ENCODE assay signal across 11 cellular contexts in the genomic region with DNA sequence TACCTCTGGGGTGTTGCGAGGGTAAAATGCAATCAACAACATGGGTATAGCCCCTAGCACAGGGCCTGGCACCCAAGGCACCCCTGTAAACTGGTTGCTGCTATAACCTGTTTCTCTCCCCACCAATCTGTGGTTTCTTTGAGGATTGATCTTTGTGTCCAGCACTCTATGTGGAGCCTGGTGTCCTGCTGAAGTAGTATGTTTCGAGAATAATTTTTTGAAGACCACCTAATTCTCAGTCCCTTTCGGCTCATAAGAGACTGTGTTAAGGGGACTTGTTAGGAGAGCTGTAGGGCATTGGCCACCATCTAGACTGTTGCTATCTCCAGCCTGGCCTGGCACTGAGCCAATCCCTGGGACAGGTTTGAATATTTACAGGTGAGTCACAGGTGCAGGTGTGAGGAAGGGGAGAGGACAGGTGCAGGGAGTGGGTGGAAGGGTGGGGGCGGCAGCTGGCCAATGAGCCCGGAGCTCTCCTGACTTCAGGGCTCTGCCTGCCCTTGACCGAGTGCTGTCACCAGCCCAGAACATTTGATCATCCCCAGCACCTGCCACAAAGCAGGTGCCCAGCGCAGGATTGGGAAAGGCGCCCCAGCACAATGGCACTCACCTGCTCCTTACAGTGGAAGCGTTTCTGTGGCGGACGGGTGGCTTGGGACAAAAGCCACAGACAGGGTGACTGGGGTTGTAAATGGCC. TPM values are rescaled to one million over a fixed set of nuclear protein-coding genes. Genes with fewer than 3 reads are reported as not detected.
DNase-seq lines count a peak whose midpoint lies in the region; ATAC-seq and TF ChIP-seq lines count a peak whose summit lies in the region.
"Had no signal": no experiment of that assay in that cellular context is flagged by ENCODE, and none has a peak within 500 bp of the region (broad histone marks: within the 10 kb centered on the region; RNA-seq: fewer than 3 reads in every experiment).

No MANE protein-coding gene starts in this region.

- ATAC-seq in right lobe of liver (peak; percentile 7 to 39 (median 28)), GM21786 (IDR thresholded peaks at IDR 0.05; ENCODE audit: unreplicated experiment) (no peak)
- ATAC-seq in naive thymus-derived CD4-positive, alpha-beta T cell, result no peak

- WGBS in right lobe of liver (ENCODE audit: insufficient coverage, low coverage, low lambda C conversion rate, missing lambda C conversion rate), result 74% methylated on average over 9 of the region's 11 CpGs

- peaks cover 3% of the 10 kb centered on the region for H3K4me1 Mint-ChIP-seq in chondrocyte (ENCODE audit: low read depth)
- H3K4me1 Mint-ChIP-seq in naive thymus-derived CD4-positive, alpha-beta T cell, result peaks cover 0 to 10% (median 3%) of the 10 kb centered on the region in 7 donors

- POLR2A ChIA-PET in naive thymus-derived CD4-positive, alpha-beta T cell (lab: Charles Lee), result interaction anchor here (0.8 to 2.6 kb wide), 3 partner anchors 9 to 164 kb away, joined by 3 to 12 read pairs (median 8); a partner anchor contains a TSS

- H3K4me3 Mint-ChIP-seq in chondrocyte (ENCODE audit: unreplicated experiment), result no peak overlapping the region
- no peak overlapping the region for H3K4me3 Mint-ChIP-seq in naive thymus-derived CD4-positive, alpha-beta T cell

- H3K27ac ChIP-seq in C4-2B, result peak overlapping the region; percentile 93
- H3K27ac ChIP-seq in right lobe of liver, result no peak overlapping the region
- H3K27ac ChIP-seq in naive thymus-derived CD4-positive, alpha-beta T cell (ENCODE audit: low read depth, low read length), result no peak overlapping the region

- H3K27ac Mint-ChIP-seq in chondrocyte (ENCODE audit: unreplicated experiment), result no peak overlapping the region
- peak overlapping the region in 1 of 9 donors; percentile 7 for H3K27ac Mint-ChIP-seq in naive thymus-derived CD4-positive, alpha-beta T cell

- no peak overlapping the region for H3K4me3 ChIP-seq in right lobe of liver
- H3K4me3 ChIP-seq in naive thymus-derived CD4-positive, alpha-beta T cell (ENCODE audit: low read length), result no peak overlapping the region

- H3K9me3 Mint-ChIP-seq in chondrocyte (ENCODE audit: low read depth), result no peaks in the 10 kb centered on the region
- H3K9me3 Mint-ChIP-seq in naive thymus-derived CD4-positive, alpha-beta T cell, result no peaks in the 10 kb centered on the region

- TF ChIP-seq POLR2A in right lobe of liver (IDR thresholded peaks at IDR 0.05), result no peak

- H3K4me1 ChIP-seq in right lobe of liver, result peaks cover 0 to 5% (median 0%) of the 10 kb centered on the region in 4 donors
- H3K4me1 ChIP-seq in naive thymus-derived CD4-positive, alpha-beta T cell (ENCODE audit: control insufficient read depth in 2 of 2, insufficient read depth in 2 of 2, low read length in 2 of 2), result no peaks in the 10 kb centered on the region

- peaks cover 0 to 7% (median 0%) of the 10 kb centered on the region in 4 donors for H3K36me3 ChIP-seq in right lobe of liver
- no peaks in the 10 kb centered on the region for H3K36me3 ChIP-seq in naive thymus-derived CD4-positive, alpha-beta T cell (ENCODE audit: control insufficient read depth in 2 of 3, insufficient read depth in 3 of 3, low read length in 3 of 3)

- CTCF ChIA-PET in naive thymus-derived CD4-positive, alpha-beta T cell (lab: Charles Lee), result interaction anchor here (0.6 to 1.5 kb wide), 7 partner anchors 11 to 244 kb away, joined by 3 to 9 read pairs (median 3); no protein-coding TSS in a partner anchor

- H3K27me3 Mint-ChIP-seq in chondrocyte (ENCODE audit: low read depth), result no peaks in the 10 kb centered on the region
- H3K27me3 Mint-ChIP-seq in naive thymus-derived CD4-positive, alpha-beta T cell, result no peaks in the 10 kb centered on the region

- intact Hi-C loops in right lobe of liver (cut with DNase I), result loop anchor here in 1 of 2 donors (10.0 kb wide), 1 partner anchor 189 kb away; no protein-coding TSS in a partner anchor
- intact Hi-C loops in naive thymus-derived CD4-positive, alpha-beta T cell (cut with micrococcal nuclease), result loop anchor here (1.0 kb wide), 2 partner anchors 14 to 197 kb away; no protein-coding TSS in a partner anchor

- no peak for TF ChIP-seq CTCF in C4-2B (conservative IDR thresholded peaks at IDR 0.05)
- no peak for TF ChIP-seq CTCF in right lobe of liver (IDR thresholded peaks at IDR 0.05)
- no peak for TF ChIP-seq CTCF in chondrocyte (IDR thresholded peaks at IDR 0.05)

- DNase-seq in NCI-H1417 treated with DMSO at 0.1 percent for 48 hours (lab: John Stamatoyannopoulos, UW), result peak; percentile 77
- DNase-seq in SK-N-DZ (ENCODE audit: low spot score), result peak; percentile 37
- DNase-seq in right lobe of liver, result no peak
- no peak for DNase-seq in chondrocyte (ENCODE audit: low spot score)
- DNase-seq in H4 (ENCODE audit: low spot score), result no peak
- no peak for DNase-seq in naive thymus-derived CD4-positive, alpha-beta T cell
- DNase-seq: activated T-cell treated with anti-CD3 and anti-CD28 coated beads for 4 hours had no signal

- H3K9me3 ChIP-seq in right lobe of liver, result no peaks in the 10 kb centered on the region
- no peaks in the 10 kb centered on the region for H3K9me3 ChIP-seq in naive thymus-derived CD4-positive, alpha-beta T cell (ENCODE audit: control insufficient read depth in 2 of 3, low read length in 3 of 3)

- peaks cover 3% of the 10 kb centered on the region for H3K36me3 Mint-ChIP-seq in chondrocyte (ENCODE audit: low read depth)
- no peaks in the 10 kb centered on the region for H3K36me3 Mint-ChIP-seq in naive thymus-derived CD4-positive, alpha-beta T cell

- no peaks in the 10 kb centered on the region for H3K27me3 ChIP-seq in right lobe of liver
- no peaks in the 10 kb centered on the region for H3K27me3 ChIP-seq in naive thymus-derived CD4-positive, alpha-beta T cell (ENCODE audit: control insufficient read depth in 2 of 2, insufficient read depth in 2 of 2, low read length in 2 of 2)

RNA-seq across cellular contexts. Expression of a gene that starts 8.1 kb away (rescaled TPM):
- 0.09 and 0.85 TPM in 2 replicates for polyA plus RNA-seq in SK-N-DZ (2014; cell fraction: cytosol; rRNA removed)
- not detected in 2 replicates for polyA plus RNA-seq in SK-N-DZ (2014; cell fraction: nucleus; rRNA removed)
- total RNA-seq in right lobe of liver (under 1 TPM in 1 of 6 experiments, not detected in 5; 0.18 TPM), chondrocyte (0.10 to 0.17 TPM in 2 of 3 replicates, not detected in the other)
- not detected in 2 replicates for total RNA-seq in H4 (2014; rRNA removed; shearing (Covaris generic))
- total RNA-seq in naive thymus-derived CD4-positive, alpha-beta T cell, result under 1 TPM in 4 of 5 experiments, not detected in 1; 0.17 to 0.79 (median 0.30) TPM
- under 1 TPM in 1 of 2 donors, not detected in 1; 0.20 TPM for polyA plus RNA-seq in naive thymus-derived CD4-positive, alpha-beta T cell
- total RNA-seq: endothelial cell of umbilical vein had no signal
- polyA plus RNA-seq: endothelial cell of umbilical vein, neural cell had no signal

RNA-seq across cellular contexts. Expression of a gene that starts 12.7 kb away (rescaled TPM):
- 0.80 and 1.2 TPM in 2 replicates for polyA plus RNA-seq in SK-N-DZ (2014; cell fraction: cytosol; rRNA removed)
- polyA plus RNA-seq in SK-N-DZ (2014; cell fraction: nucleus; rRNA removed), result 0.43 and 0.94 TPM in 2 replicates
- total RNA-seq in right lobe of liver (1 to 10 TPM in 1 of 6 experiments, under 1 TPM in 4, not detected in 1; 0.20 to 1.1 (median 0.56) TPM), chondrocyte (0.60 to 2.5 TPM (median 2.3 TPM) in 3 replicates)
- not detected in 2 replicates for total RNA-seq in H4 (2014; rRNA removed; shearing (Covaris generic))
- total RNA-seq in naive thymus-derived CD4-positive, alpha-beta T cell, result 1 to 10 TPM in 4 of 5 experiments, under 1 TPM in 1; 0.66 to 4.9 (median 3.2) TPM
- polyA plus RNA-seq in naive thymus-derived CD4-positive, alpha-beta T cell, result 1 to 10 TPM; 2.0 to 4.4 TPM
- polyA plus RNA-seq: neural cell had no signal

RNA-seq across cellular contexts. Expression of a gene that starts 20.2 kb away (rescaled TPM):
- polyA plus RNA-seq in SK-N-DZ (2014; cell fraction: cytosol; rRNA removed), result 83.8 and 101 TPM in 2 replicates
- 281 and 314 TPM in 2 replicates for polyA plus RNA-seq in SK-N-DZ (2014; cell fraction: nucleus; rRNA removed)
- 10 to 100 TPM; 13.2 to 21.9 (median 19.2) TPM for total RNA-seq in right lobe of liver
- total RNA-seq in chondrocyte, result 23.5 to 35.5 TPM (median 32.5 TPM) in 3 replicates
- 15.8 and 22.5 TPM in 2 replicates for total RNA-seq in H4 (2014; rRNA removed; shearing (Covaris generic))
- 10 to 100 TPM; 10.8 to 46.8 (median 16.3) TPM for total RNA-seq in naive thymus-derived CD4-positive, alpha-beta T cell
- 1 to 10 TPM; 2.3 to 2.7 TPM for polyA plus RNA-seq in naive thymus-derived CD4-positive, alpha-beta T cell

RNA-seq across cellular contexts. Expression of a gene that starts 32.1 kb away (rescaled TPM):
- 217 and 226 TPM in 2 replicates for polyA plus RNA-seq in SK-N-DZ (2014; cell fraction: cytosol; rRNA removed)
- polyA plus RNA-seq in SK-N-DZ (2014; cell fraction: nucleus; rRNA removed), result 524 and 528 TPM in 2 replicates
- 1 to 10 TPM in 2 of 6 experiments, under 1 TPM in 4; 0.24 to 8.8 (median 0.77) TPM for total RNA-seq in right lobe of liver
- total RNA-seq in chondrocyte, result 7.5 to 17.0 TPM (median 7.6 TPM) in 3 replicates
- total RNA-seq in H4 (2014; rRNA removed; shearing (Covaris generic)), result 15.1 and 17.0 TPM in 2 replicates
- 10 to 100 TPM in 1 of 5 experiments, 1 to 10 TPM in 3, under 1 TPM in 1; 0.98 to 61.6 (median 1.6) TPM for total RNA-seq in naive thymus-derived CD4-positive, alpha-beta T cell
- under 1 TPM in 1 of 2 donors, not detected in 1; 0.46 TPM for polyA plus RNA-seq in naive thymus-derived CD4-positive, alpha-beta T cell

Comparison
In these comparisons a context has a peak if more than half of its experiments do, and no peak if none do; other contexts are left out.
1. DNase-seq: peak in NCI-H1417 treated with DMSO at 0.1 percent for 48 hours (single experiment) and SK-N-DZ (single experiment); none in right lobe of liver (0 of 3), chondrocyte (single experiment), H4 (single experiment) and naive thymus-derived CD4-positive, alpha-beta T cell (0 of 9).
2. ATAC-seq: peak in right lobe of liver (4 of 4); none in GM21786 (single experiment) and naive thymus-derived CD4-positive, alpha-beta T cell (single experiment).